ENCODE assay signal across 8 cellular contexts in the genomic region with DNA sequence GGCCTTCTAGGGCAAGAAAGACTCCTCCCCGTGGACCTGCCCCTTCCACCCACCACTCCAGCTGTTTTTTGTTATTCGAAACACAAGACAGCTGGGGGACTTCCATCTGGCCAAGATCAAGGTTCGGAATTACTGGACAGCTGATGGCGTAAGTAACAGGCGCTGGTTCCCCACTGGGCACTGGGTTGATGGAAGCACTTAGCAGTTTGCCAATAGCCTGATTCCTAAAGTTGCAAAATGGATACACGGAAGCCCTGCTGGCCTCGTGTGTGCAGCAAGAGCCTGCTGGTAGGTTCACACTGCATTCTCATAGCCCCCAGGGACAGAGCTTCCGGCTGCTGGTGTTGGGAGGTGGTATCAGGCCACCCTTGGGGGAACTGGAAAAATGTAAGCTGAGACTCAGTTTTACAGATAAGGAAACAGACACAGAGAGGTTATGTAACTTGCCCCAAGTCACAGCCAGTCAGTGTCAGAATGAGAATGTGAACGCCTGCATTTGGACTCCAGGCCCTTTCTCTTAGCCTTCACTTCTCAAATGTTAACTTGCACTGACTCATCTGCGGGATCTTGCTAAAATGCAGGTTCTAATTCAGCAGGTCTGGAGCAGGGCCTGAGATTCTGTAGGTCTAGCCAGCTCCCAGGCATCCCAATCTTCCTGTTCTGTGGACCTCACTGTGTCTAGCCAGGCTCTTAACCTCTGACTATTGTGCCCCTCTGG.
A peak's percentile ranks its signal among the peaks of the same experiment; 100 is the strongest.
DNase-seq lines count a peak whose midpoint lies in the region; TF ChIP-seq lines count a peak whose summit lies in the region.
"Had no signal": no experiment of that assay in that cellular context is flagged by ENCODE, and none has a peak within 500 bp of the region (broad histone marks: within the 10 kb centered on the region; RNA-seq: fewer than 3 reads in every experiment).

No MANE protein-coding gene starts in this region.

- no peaks in the 10 kb centered on the region for H3K27me3 ChIP-seq in duodenal mucosa (ENCODE audit: control insufficient read depth in 1 of 2, insufficient read depth in 2 of 2, low read length in 2 of 2)
- no peaks in the 10 kb centered on the region for H3K27me3 ChIP-seq in mesenchymal stem cell (ENCODE audit: control insufficient read depth in 1 of 2, insufficient read depth in 1 of 2, low read length in 2 of 2)
- H3K27me3 ChIP-seq in tibial nerve = no peaks in the 10 kb centered on the region

- peaks cover 43 to 54% of the 10 kb centered on the region in 2 donors for H3K4me1 ChIP-seq in duodenal mucosa (ENCODE audit: control insufficient read depth in 1 of 2, insufficient read depth in 2 of 2, low read length in 2 of 2)
- peaks cover 15% of the 10 kb centered on the region for H3K4me1 ChIP-seq in mesenchymal stem cell (ENCODE audit: control insufficient read depth, insufficient read depth, low read depth, low read length)
- H3K4me1 ChIP-seq in tibial nerve = peaks cover 0 to 82% (median 47%) of the 10 kb centered on the region in 4 donors

- H3K4me3 ChIP-seq in duodenal mucosa (ENCODE audit: low read depth in 1 of 2, low read length in 2 of 2) (no peak overlapping the region), mesenchymal stem cell (ENCODE audit: insufficient read depth in 1 of 2, low read depth in 1 of 2, low read length in 2 of 2) (peak overlapping the region in 1 of 2 experiments; percentile 60), tibial nerve (no peak overlapping the region)

- H3K18ac ChIP-seq in mesenchymal stem cell (ENCODE audit: low read depth in 1 of 2, low read length in 2 of 2) = no peak overlapping the region

- no peak overlapping the region for H2AFZ ChIP-seq in mesenchymal stem cell (ENCODE audit: low read depth, low read length)

- no peak overlapping the region for H2BK12ac ChIP-seq in mesenchymal stem cell (ENCODE audit: low read length in 2 of 2)

- DNase-seq in NCI-H69 (lab: John Stamatoyannopoulos, UW) (peak; percentile 21), mesenchymal stem cell (peak; percentile 66), tibial nerve (ENCODE audit: low spot score in 2 of 2) (peak; percentile 72 to 81), NCI-H446 (lab: John Stamatoyannopoulos, UW) (no peak), Ammon's horn (ENCODE audit: low spot score) (no peak), GM13976 (ENCODE audit: low spot score) (no peak)
- DNase-seq: stimulated activated CD4-positive, alpha-beta T cell treated with anti-CD3 and anti-CD28 coated beads, Interleukin-15, amount 100 ng/mL, for 24 hours had no signal

- 69% methylated on average over 10 of the region's 10 CpGs for WGBS in mesenchymal stem cell
- 58 to 63% methylated on average over 10 of the region's 10 CpGs for WGBS in tibial nerve, 2 donors

- H3K36me3 ChIP-seq in duodenal mucosa (ENCODE audit: control insufficient read depth in 1 of 2, insufficient read depth in 2 of 2, low read length in 2 of 2) (peaks cover 0 to 3% of the 10 kb centered on the region in 2 donors), mesenchymal stem cell (ENCODE audit: control insufficient read depth in 1 of 2, insufficient read depth in 2 of 2, low read depth in 1 of 2, low read length in 2 of 2) (peaks cover 29 to 45% of the 10 kb centered on the region in 2 experiments), tibial nerve (peaks cover 0 to 10% (median 0%) of the 10 kb centered on the region in 3 donors)

- H2BK5ac ChIP-seq in mesenchymal stem cell (ENCODE audit: low read depth, low read length, poor library complexity, severe bottlenecking) = no peak overlapping the region

- H3K9me3 ChIP-seq in duodenal mucosa (ENCODE audit: control insufficient read depth in 1 of 2, low read length in 2 of 2) (no peaks in the 10 kb centered on the region), mesenchymal stem cell (ENCODE audit: control insufficient read depth, low read length) (no peaks in the 10 kb centered on the region), tibial nerve (no peaks in the 10 kb centered on the region)

- H2BK15ac ChIP-seq in mesenchymal stem cell (ENCODE audit: low read depth, poor library complexity, severe bottlenecking) = no peak overlapping the region

- TF ChIP-seq CTCF in tibial nerve (IDR thresholded peaks at IDR 0.05) = no peak
- TF ChIP-seq CTCF in GM13976 (IDR thresholded peaks at IDR 0.05; ENCODE audit: borderline replicate concordance, control extremely low read depth, extremely low read depth, insufficient read depth, missing control alignments) = no peak

- H4K8ac ChIP-seq in mesenchymal stem cell (ENCODE audit: low read length) = no peak overlapping the region

- no peak overlapping the region for H3K4me2 ChIP-seq in mesenchymal stem cell (ENCODE audit: low read length, poor library complexity, severe bottlenecking)

- no peak for TF ChIP-seq POLR2A in tibial nerve (IDR thresholded peaks at IDR 0.05)

- H2AK5ac ChIP-seq in mesenchymal stem cell (ENCODE audit: low read length, severe bottlenecking) = no peak overlapping the region

- no peak overlapping the region for H3K9ac ChIP-seq in duodenal mucosa (ENCODE audit: low read depth in 1 of 2, low read length in 2 of 2)
- H3K9ac ChIP-seq in mesenchymal stem cell (ENCODE audit: low read length) = peak overlapping the region; percentile 77

- peak in 1 of 2 donors; percentile 81 for TF ChIP-seq EP300 in tibial nerve (IDR thresholded peaks at IDR 0.05)

- no peak overlapping the region for H3K23ac ChIP-seq in mesenchymal stem cell (ENCODE audit: low read length in 2 of 2)

- no peaks in the 10 kb centered on the region for H3K79me1 ChIP-seq in mesenchymal stem cell (replicated peaks; ENCODE audit: low read length, poor library complexity, severe bottlenecking)

- no peak overlapping the region for H3K14ac ChIP-seq in mesenchymal stem cell (ENCODE audit: low read length in 2 of 2)

- H3K4ac ChIP-seq in mesenchymal stem cell (ENCODE audit: low read depth in 1 of 2, low read length in 2 of 2) = no peak overlapping the region

- peak overlapping the region; percentile 15 for H3K27ac ChIP-seq in duodenal mucosa (ENCODE audit: low read depth, low read length)
- no peak overlapping the region for H3K27ac ChIP-seq in mesenchymal stem cell (ENCODE audit: low read length, poor library complexity, severe bottlenecking)
- peak overlapping the region; percentile 66 to 80 (median 68) for H3K27ac ChIP-seq in tibial nerve

- no peak overlapping the region for H2BK120ac ChIP-seq in mesenchymal stem cell (ENCODE audit: low read depth, low read length)

- in situ Hi-C loops in GM13976 (cut with MboI; ENCODE audit: low sequenced_read_pairs, unreplicated experiment) = no loop called here

- H4K91ac ChIP-seq in mesenchymal stem cell (ENCODE audit: low read length) = no peak overlapping the region

Comparison
In these comparisons a context has a peak if more than half of its experiments do, and no peak if none do; other contexts are left out.
1. DNase-seq: peak in NCI-H69 (single experiment), mesenchymal stem cell (single experiment) and tibial nerve (2 of 2); none in NCI-H446 (0 of 2), Ammon's horn (single experiment) and GM13976 (single experiment).